In the genomic region with DNA sequence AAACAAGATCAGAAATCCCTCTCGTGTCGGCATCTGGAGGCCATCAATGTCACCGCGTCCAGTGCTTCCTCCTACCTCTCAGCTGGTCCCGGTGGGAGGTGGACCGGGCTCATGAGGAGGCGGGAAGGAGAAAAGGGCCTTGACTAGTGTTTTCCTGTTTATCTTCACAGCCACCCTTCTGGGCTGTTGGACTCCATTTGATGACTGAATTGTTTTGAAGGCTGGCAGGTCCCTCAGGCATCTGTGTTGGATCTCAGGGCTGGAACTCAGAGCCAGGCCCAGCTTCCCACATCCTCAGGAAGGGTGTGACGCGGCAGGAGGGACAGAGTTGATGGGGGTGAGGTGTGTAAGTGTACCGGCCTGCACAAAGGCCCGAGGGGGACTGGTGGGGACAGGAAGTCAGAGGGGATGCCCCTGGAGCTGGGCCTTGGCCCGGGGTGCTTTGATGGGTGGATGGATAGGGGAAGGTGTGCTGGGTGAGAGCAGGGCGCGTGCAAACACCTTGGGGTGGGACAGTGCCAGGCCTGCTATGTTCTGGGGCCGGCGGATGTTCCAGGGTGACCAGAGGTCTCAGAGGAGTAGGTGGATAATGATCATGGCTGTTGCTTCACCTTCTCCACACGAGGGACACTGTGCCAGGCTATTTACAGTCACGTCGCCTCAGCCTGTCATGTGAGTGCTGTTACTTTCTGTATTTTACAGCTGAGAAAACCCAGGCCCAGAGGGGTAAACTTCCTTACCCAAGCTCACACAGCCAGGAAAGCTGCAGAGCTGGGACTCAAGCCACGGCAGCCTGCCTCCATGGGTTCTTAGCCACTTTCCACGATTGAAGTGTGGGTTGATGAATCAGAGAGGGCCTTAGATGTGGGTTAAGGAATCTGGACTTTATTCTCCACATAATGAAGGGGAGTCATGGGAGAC, we compare ENCODE assay signal across 1 cellular context.
TF ChIP-seq lines count a peak whose summit lies in the region.

No MANE protein-coding gene starts in this region.

TF ChIP-seq in IMR-90, 13 proteins besides CTCF, POLR2A, EP300 and RAD21 (continued from another document):
- TF ChIP-seq, protein P1, sequence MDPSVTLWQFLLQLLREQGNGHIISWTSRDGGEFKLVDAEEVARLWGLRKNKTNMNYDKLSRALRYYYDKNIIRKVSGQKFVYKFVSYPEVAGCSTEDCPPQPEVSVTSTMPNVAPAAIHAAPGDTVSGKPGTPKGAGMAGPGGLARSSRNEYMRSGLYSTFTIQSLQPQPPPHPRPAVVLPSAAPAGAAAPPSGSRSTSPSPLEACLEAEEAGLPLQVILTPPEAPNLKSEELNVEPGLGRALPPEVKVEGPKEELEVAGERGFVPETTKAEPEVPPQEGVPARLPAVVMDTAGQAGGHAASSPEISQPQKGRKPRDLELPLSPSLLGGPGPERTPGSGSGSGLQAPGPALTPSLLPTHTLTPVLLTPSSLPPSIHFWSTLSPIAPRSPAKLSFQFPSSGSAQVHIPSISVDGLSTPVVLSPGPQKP (IDR thresholded peaks at IDR 0.05; ENCODE audit: borderline replicate concordance, low read depth, low read length) = no peak
- TF ChIP-seq MAFK (IDR thresholded peaks at IDR 0.05; ENCODE audit: low read depth, low read length) (no peak), CHD1 (IDR thresholded peaks at IDR 0.05; ENCODE audit: low read depth, low read length) (no peak)
- TF ChIP-seq, protein P2, sequence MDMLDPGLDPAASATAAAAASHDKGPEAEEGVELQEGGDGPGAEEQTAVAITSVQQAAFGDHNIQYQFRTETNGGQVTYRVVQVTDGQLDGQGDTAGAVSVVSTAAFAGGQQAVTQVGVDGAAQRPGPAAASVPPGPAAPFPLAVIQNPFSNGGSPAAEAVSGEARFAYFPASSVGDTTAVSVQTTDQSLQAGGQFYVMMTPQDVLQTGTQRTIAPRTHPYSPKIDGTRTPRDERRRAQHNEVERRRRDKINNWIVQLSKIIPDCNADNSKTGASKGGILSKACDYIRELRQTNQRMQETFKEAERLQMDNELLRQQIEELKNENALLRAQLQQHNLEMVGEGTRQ (IDR thresholded peaks at IDR 0.05; ENCODE audit: low read depth, low read length) = no peak
TF ChIP-seq in IMR-90: peak in this region for 0.
